ENCODE assay signal across 21 cellular contexts in the genomic region with DNA sequence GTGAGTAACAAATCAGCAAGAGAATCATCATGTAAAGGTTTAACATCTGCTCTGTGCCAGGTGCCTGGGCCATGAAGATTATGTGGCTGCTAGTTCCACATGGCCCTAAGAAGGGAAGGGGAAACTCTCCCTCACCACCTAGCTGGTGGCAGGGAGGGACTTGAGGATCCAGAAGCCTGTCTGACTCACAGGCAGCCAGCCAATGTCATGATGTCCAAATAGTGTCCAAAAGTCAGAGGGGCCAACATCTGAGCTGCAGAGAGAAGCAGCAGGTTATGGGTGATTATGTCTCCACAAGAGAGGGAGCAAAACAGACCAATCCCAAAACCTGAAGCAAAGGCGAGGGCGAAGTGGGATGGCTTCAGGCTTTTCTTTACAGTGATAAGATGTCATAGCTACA.
"Had no signal": no experiment of that assay in that cellular context is flagged by ENCODE, and none has a peak within 500 bp of the region (broad histone marks: within the 10 kb centered on the region; RNA-seq: fewer than 3 reads in every experiment).

No MANE protein-coding gene starts in this region.

- H3K27me3 ChIP-seq: brain microvascular endothelial cell, right atrium auricular region, tibial artery had no signal

- H3K27ac Mint-ChIP-seq: activated CD4-positive, alpha-beta memory T cell treated with anti-CD3 and anti-CD28 coated beads, Interleukin-2, amount 10 ng/mL, durations not matched to agents 7 days and 5 days; activated T-helper 1 cell treated with anti-CD3 and anti-CD28 coated beads, Interleukin-12 subunit alpha, Interleukin-12 subunit beta, Interleukin-2, Interleukin-4 antibody, amounts not matched to agents 30 ng/mL and 10 ng/mL and 1 ng/mL, durations not matched to agents 14 hours and 24 hours and 36 hours; progenitor cell of endocrine pancreas had no signal

- H3K9me3 ChIP-seq: right atrium auricular region, tibial artery had no signal

- H3K27me3 Mint-ChIP-seq: central memory CD8-positive, alpha-beta T cell had no signal

- DNase-seq: activated CD4-positive, alpha-beta memory T cell treated with anti-CD3 and anti-CD28 coated beads, Interleukin-2, amount 10 ng/mL, durations not matched to agents 7 days and 5 days; activated CD4-positive, alpha-beta T cell treated with anti-CD3 and anti-CD28 coated beads for 4 hours; activated naive CD4-positive, alpha-beta T cell treated with Interleukin-2 at 50 U/mL for 16 hours; anterior cingulate cortex; brain microvascular endothelial cell; effector CD4-positive, alpha-beta T cell; hypothalamus; kidney glomerular epithelial cell; mesenchymal stem cell; nucleus accumbens; stimulated activated CD4-positive, alpha-beta T cell treated with anti-CD3 and anti-CD28 coated beads, Interleukin-4, amount 100 ng/mL, for 24 hours; stimulated activated naive CD4-positive, alpha-beta T cell; T1000; tibial artery had no signal

- H3K27ac ChIP-seq: brain microvascular endothelial cell, coronary artery, right atrium auricular region, skin epidermis, tibial artery had no signal

- H3K36me3 ChIP-seq: brain microvascular endothelial cell, right atrium auricular region, tibial artery had no signal

- H3K4me3 Mint-ChIP-seq: activated CD4-positive, alpha-beta memory T cell treated with anti-CD3 and anti-CD28 coated beads, Interleukin-2, amount 10 ng/mL, durations not matched to agents 7 days and 5 days; activated T-helper 1 cell treated with anti-CD3 and anti-CD28 coated beads, Interleukin-12 subunit alpha, Interleukin-12 subunit beta, Interleukin-2, Interleukin-4 antibody, amounts not matched to agents 30 ng/mL and 10 ng/mL and 1 ng/mL, durations not matched to agents 14 hours and 24 hours and 36 hours; nephron had no signal

- H3K4me1 ChIP-seq: right atrium auricular region, tibial artery had no signal

- H3K4me3 ChIP-seq: coronary artery, right atrium auricular region, skin epidermis, tibial artery had no signal
